ENCODE assay signal across 8 cellular contexts in genomic region chr22:50529416-50530279, GRCh38. TPM values are rescaled to one million over a fixed set of nuclear protein-coding genes. Genes with fewer than 3 reads are reported as not detected.
DNase-seq lines count a peak whose midpoint lies in the region; ATAC-seq and TF ChIP-seq lines count a peak whose summit lies in the region.

A gene with protein sequence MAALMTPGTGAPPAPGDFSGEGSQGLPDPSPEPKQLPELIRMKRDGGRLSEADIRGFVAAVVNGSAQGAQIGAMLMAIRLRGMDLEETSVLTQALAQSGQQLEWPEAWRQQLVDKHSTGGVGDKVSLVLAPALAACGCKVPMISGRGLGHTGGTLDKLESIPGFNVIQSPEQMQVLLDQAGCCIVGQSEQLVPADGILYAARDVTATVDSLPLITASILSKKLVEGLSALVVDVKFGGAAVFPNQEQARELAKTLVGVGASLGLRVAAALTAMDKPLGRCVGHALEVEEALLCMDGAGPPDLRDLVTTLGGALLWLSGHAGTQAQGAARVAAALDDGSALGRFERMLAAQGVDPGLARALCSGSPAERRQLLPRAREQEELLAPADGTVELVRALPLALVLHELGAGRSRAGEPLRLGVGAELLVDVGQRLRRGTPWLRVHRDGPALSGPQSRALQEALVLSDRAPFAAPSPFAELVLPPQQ (minus strand): TSS chr22:50530012. CDS start chr22:50529709, 303 bp downstream.

- H3K36me3 ChIP-seq in neuronal stem cell (replicated peaks in 1 of 2; ENCODE audit: control insufficient read depth in 2 of 2, insufficient read depth in 2 of 2, low read length in 2 of 2) (peaks cover 0 to 4% of the 10 kb centered on the region in 2 donors), urinary bladder (ENCODE audit: insufficient read depth) (no peaks in the 10 kb centered on the region)

- DNase-seq in LNCaP clone FGC (ENCODE audit: low read depth): no peak
- peak; percentile 76 for DNase-seq in activated T-cell treated with anti-CD3 and anti-CD28 coated beads for 48 hours (ENCODE audit: low read depth)
- peak; percentile 29 for DNase-seq in fibroblast of the aortic adventitia (ENCODE audit: low read depth)
- no peak for DNase-seq in neuronal stem cell (ENCODE audit: low spot score)
- no peak for DNase-seq in NCI-H524 treated with DMSO at 0.1 percent for 48 hours (lab: John Stamatoyannopoulos, UW)
- no peak for DNase-seq in inferior parietal cortex (ENCODE audit: extremely low spot score)

- peak; percentile 18 for ATAC-seq in GM18511 (IDR thresholded peaks at IDR 0.05; ENCODE audit: unreplicated experiment)

- peak within 1 kb of the TSS; percentile 73 for H2BK12ac ChIP-seq in neuronal stem cell (ENCODE audit: low read length)

- H3K9ac ChIP-seq in neuronal stem cell (ENCODE audit: low read depth, low read length, poor library complexity): peak within 1 kb of the TSS; percentile 81

- peaks cover 14 to 23% of the 10 kb centered on the region in 2 donors for H3K4me1 ChIP-seq in neuronal stem cell (ENCODE audit: control insufficient read depth in 2 of 2, insufficient read depth in 1 of 2, low read depth in 1 of 2, low read length in 2 of 2)
- peaks cover 1% of the 10 kb centered on the region for H3K4me1 ChIP-seq in urinary bladder (ENCODE audit: insufficient read depth)

- no peak within 1 kb of the TSS for H3K27ac ChIP-seq in neuronal stem cell (replicated peaks; ENCODE audit: low read length)
- H3K27ac ChIP-seq in urinary bladder (ENCODE audit: low read depth): peak within 1 kb of the TSS; percentile 84

- peak within 1 kb of the TSS; percentile 96 for H3K18ac ChIP-seq in neuronal stem cell (ENCODE audit: low read length)

- H2BK120ac ChIP-seq in neuronal stem cell (ENCODE audit: low read depth, low read length): peak within 1 kb of the TSS; percentile 72

- WGBS in neuronal stem cell (ENCODE audit: extremely low coverage in 2 of 2, insufficient read length in 2 of 2, insufficient replicate concordance in 1 of 2), 2 donors: no CpG with 5 or more reads among the region's 105 CpGs
- 7% methylated on average over 105 of the region's 105 CpGs for WGBS in urinary bladder

- H2AK5ac ChIP-seq in neuronal stem cell (ENCODE audit: low read depth, low read length): peak within 1 kb of the TSS; percentile 99

- H3K27me3 ChIP-seq in neuronal stem cell (ENCODE audit: control insufficient read depth in 3 of 3, insufficient read depth in 3 of 3, low read depth in 1 of 3, low read length in 3 of 3): peaks cover 14 to 35% (median 14%) of the 10 kb centered on the region in 3 experiments

- H3K4me3 ChIP-seq in LNCaP clone FGC (ENCODE audit: low read depth, low read length) (peak within 1 kb of the TSS; percentile 78), fibroblast of the aortic adventitia (ENCODE audit: low read depth, low read length) (peak within 1 kb of the TSS; percentile 69), neuronal stem cell (ENCODE audit: low read length in 2 of 2) (peak within 1 kb of the TSS in 1 of 2 donors; percentile 82), urinary bladder (ENCODE audit: low read depth, low read length) (peak within 1 kb of the TSS; percentile 55)

- H3K79me1 ChIP-seq in neuronal stem cell (ENCODE audit: low read depth, low read length): peaks cover 6% of the 10 kb centered on the region

- H3K9me3 ChIP-seq in neuronal stem cell (replicated peaks in 1 of 2; ENCODE audit: control insufficient read depth in 2 of 2, insufficient read depth in 1 of 2, low read depth in 1 of 2, low read length in 2 of 2): peaks cover 8 to 21% of the 10 kb centered on the region in 2 donors

- peak within 1 kb of the TSS; percentile 65 for H4K8ac ChIP-seq in neuronal stem cell (ENCODE audit: low read depth, low read length)

- peak within 1 kb of the TSS; percentile 73 for H3K4me2 ChIP-seq in neuronal stem cell (ENCODE audit: insufficient read depth, low read length, poor library complexity, severe bottlenecking)

- TF ChIP-seq CTCF in LNCaP clone FGC (IDR thresholded peaks at IDR 0.05; ENCODE audit: control insufficient read depth, extremely low read depth, insufficient read depth) (no peak), fibroblast of the aortic adventitia (IDR thresholded peaks at IDR 0.05; ENCODE audit: insufficient read depth, low read length) (no peak)

- no peak within 1 kb of the TSS for H4K91ac ChIP-seq in neuronal stem cell (ENCODE audit: low read depth, low read length, poor library complexity)

- H3K23ac ChIP-seq in neuronal stem cell (ENCODE audit: low read depth, low read length, poor library complexity): peak within 1 kb of the TSS; percentile 99

- H2BK5ac ChIP-seq in neuronal stem cell (ENCODE audit: low read length): peak within 1 kb of the TSS; percentile 60

- H3K4ac ChIP-seq in neuronal stem cell (ENCODE audit: low read length): peak within 1 kb of the TSS; percentile 37

- peak within 1 kb of the TSS; percentile 83 for H2BK15ac ChIP-seq in neuronal stem cell (ENCODE audit: low read length)

- peak within 1 kb of the TSS; percentile 97 for H3K14ac ChIP-seq in neuronal stem cell (ENCODE audit: low read length)

- H2AFZ ChIP-seq in neuronal stem cell (ENCODE audit: low read length): no peak within 1 kb of the TSS

RNA-seq across cellular contexts. Expression of the gene that starts here (rescaled TPM):
- total RNA-seq in fibroblast of the aortic adventitia (ENCODE audit: low replicate concordance) (22.7 and 23.7 TPM in 2 replicates), urinary bladder (9.5 TPM)
- polyA plus RNA-seq in neuronal stem cell (2013, experiment 1 of 2): 3.0 TPM
- polyA plus RNA-seq in neuronal stem cell (2013, experiment 2 of 2): 2.9 TPM
- polyA plus RNA-seq in urinary bladder: 84.1 TPM

Comparison
In these comparisons a context has a peak if more than half of its experiments do, and no peak if none do; other contexts are left out.
1. DNase-seq: peak in activated T-cell treated with anti-CD3 and anti-CD28 coated beads for 48 hours (single experiment) and fibroblast of the aortic adventitia (single experiment); none in LNCaP clone FGC (single experiment), neuronal stem cell (single experiment), NCI-H524 treated with DMSO at 0.1 percent for 48 hours (single experiment) and inferior parietal cortex (single experiment).